In genomic region chr3:3817870-3818269, GRCh38 we compare ENCODE assay signal across 14 cellular contexts.
"Had no signal": no experiment of that assay in that cellular context is flagged by ENCODE, and none has a peak within 500 bp of the region (broad histone marks: within the 10 kb centered on the region; RNA-seq: fewer than 3 reads in every experiment).

No MANE protein-coding gene starts in this region.

- DNase-seq: activated CD4-positive, alpha-beta T cell treated with anti-CD3 and anti-CD28 coated beads, Interleukin-2, amount 50 U/mL, for 4 hours; activated CD4-positive, CD25-positive, alpha-beta regulatory T cell treated with anti-CD3 and anti-CD28 coated beads, Interleukin-2, amount 50 U/mL, for 72 hours; activated CD8-positive, alpha-beta memory T cell treated with anti-CD3 and anti-CD28 coated beads, Interleukin-2, amount 10 ng/mL, durations not matched to agents 7 days and 5 days; activated effector memory CD4-positive, alpha-beta T cell treated with Interleukin-2 at 50 U/mL for 16 hours; activated T-cell treated with anti-CD3 and anti-CD28 coated beads, Interleukin-2, amount 50 U/mL, for 24 hours; cerebellar nuclear complex; erythroblast; naive B cell; right cardiac atrium; stimulated activated naive B cell treated with anti-CD40 and anti-IgM and Interleukin-4, amounts not matched to agents 10 μg/mL and 1 μg/mL and 100 μg/mL, for 72 hours; substantia nigra; T-helper 17 cell had no signal

- H3K27me3 ChIP-seq: hepatocyte had no signal

- H3K79me2 ChIP-seq: hepatocyte had no signal

- H3K4me3 ChIP-seq: hepatocyte, smooth muscle cell had no signal

- H3K27ac ChIP-seq: hepatocyte had no signal

- H3K4me2 ChIP-seq: hepatocyte, smooth muscle cell had no signal

- H2AFZ ChIP-seq: hepatocyte had no signal
